ENCODE assay signal across 9 cellular contexts in genomic region chr19:13526552-13526951, GRCh38. TPM values are rescaled to one million over a fixed set of nuclear protein-coding genes. Genes with fewer than 3 reads are reported as not detected.
A peak's percentile ranks its signal among the peaks of the same experiment; 100 is the strongest.
DNase-seq lines count a peak whose midpoint lies in the region; ATAC-seq and TF ChIP-seq lines count a peak whose summit lies in the region.
"Had no signal": no experiment of that assay in that cellular context is flagged by ENCODE, and none has a peak within 500 bp of the region (broad histone marks: within the 10 kb centered on the region; RNA-seq: fewer than 3 reads in every experiment).

No MANE protein-coding gene starts in this region.

- CTCF ChIA-PET in MCF 10A (lab: Yijun Ruan, JAX): no interaction called here

- no peaks in the 10 kb centered on the region for H3K27me3 ChIP-seq in breast epithelium
- no peaks in the 10 kb centered on the region for H3K27me3 ChIP-seq in body of pancreas

- peaks cover 12% of the 10 kb centered on the region for H3K27me3 Mint-ChIP-seq in MCF 10A (ENCODE audit: insufficient read depth, unreplicated experiment)
- H3K27me3 Mint-ChIP-seq in activated naive CD8-positive, alpha-beta T cell treated with anti-CD3 and anti-CD28 coated beads for 36 hours: peaks cover 63% of the 10 kb centered on the region

- H3K36me3 Mint-ChIP-seq in MCF 10A (ENCODE audit: insufficient read depth, unreplicated experiment): no peaks in the 10 kb centered on the region
- H3K36me3 Mint-ChIP-seq in activated naive CD8-positive, alpha-beta T cell treated with anti-CD3 and anti-CD28 coated beads for 36 hours: no peaks in the 10 kb centered on the region
- H3K36me3 Mint-ChIP-seq: stimulated activated effector memory CD8-positive, alpha-beta T cell treated with anti-CD3 and anti-CD28 coated beads, Interleukin-12 subunit alpha, Interleukin-12 subunit beta, amount 100 ng/mL, for 72 hours had no signal

- peaks cover 8% of the 10 kb centered on the region for H3K9me3 Mint-ChIP-seq in MCF 10A (ENCODE audit: unreplicated experiment)
- H3K9me3 Mint-ChIP-seq in activated naive CD8-positive, alpha-beta T cell treated with anti-CD3 and anti-CD28 coated beads for 36 hours: peaks cover 6% of the 10 kb centered on the region

- H3K36me3 ChIP-seq in breast epithelium (no peaks in the 10 kb centered on the region), body of pancreas (replicated peaks in 1 of 2; ENCODE audit: insufficient read depth in 1 of 2, low read depth in 2 of 2) (no peaks in the 10 kb centered on the region)

- H3K27ac ChIP-seq in breast epithelium (no peak overlapping the region), body of pancreas (no peak overlapping the region)

- no peak overlapping the region for H3K27ac Mint-ChIP-seq in MCF 10A (ENCODE audit: low read depth, unreplicated experiment)
- no peak overlapping the region for H3K27ac Mint-ChIP-seq in activated naive CD8-positive, alpha-beta T cell treated with anti-CD3 and anti-CD28 coated beads for 36 hours
- H3K27ac Mint-ChIP-seq: stimulated activated effector memory CD8-positive, alpha-beta T cell treated with anti-CD3 and anti-CD28 coated beads, Interleukin-12 subunit alpha, Interleukin-12 subunit beta, amount 100 ng/mL, for 72 hours had no signal

- POLR2A ChIA-PET in MCF 10A (lab: Yijun Ruan, JAX): no interaction called here

- TF ChIP-seq POLR2A in breast epithelium (IDR thresholded peaks at IDR 0.05) (no peak), body of pancreas (IDR thresholded peaks at IDR 0.05) (no peak)

- DNase-seq in MCF 10A (ENCODE audit: unreplicated experiment) (peak; percentile 16), breast epithelium (ENCODE audit: low spot score in 2 of 2) (no peak), retinal pigment epithelial cell (ENCODE audit: low read depth) (no peak), left ventricle myocardium superior (no peak), body of pancreas (no peak), posterior cingulate gyrus (no peak)
- DNase-seq in Jurkat, Clone E6-1 (ENCODE audit: low read depth, low spot score): peak; percentile 10
- DNase-seq in activated naive CD8-positive, alpha-beta T cell treated with anti-CD3 and anti-CD28 coated beads for 36 hours: peak; percentile 9

- H3K4me3 Mint-ChIP-seq in MCF 10A (ENCODE audit: unreplicated experiment): no peak overlapping the region
- H3K4me3 Mint-ChIP-seq in activated naive CD8-positive, alpha-beta T cell treated with anti-CD3 and anti-CD28 coated beads for 36 hours: no peak overlapping the region
- H3K4me3 Mint-ChIP-seq: stimulated activated effector memory CD8-positive, alpha-beta T cell treated with anti-CD3 and anti-CD28 coated beads, Interleukin-12 subunit alpha, Interleukin-12 subunit beta, amount 100 ng/mL, for 72 hours had no signal

- peaks cover 1 to 5% of the 10 kb centered on the region in 2 donors for H3K9me3 ChIP-seq in breast epithelium
- H3K9me3 ChIP-seq in body of pancreas: no peaks in the 10 kb centered on the region

- peak; percentile 32 for TF ChIP-seq CTCF in MCF 10A (IDR thresholded peaks at IDR 0.05; ENCODE audit: unreplicated experiment)
- no peak for TF ChIP-seq CTCF in breast epithelium (IDR thresholded peaks at IDR 0.05)
- peak; percentile 36 for TF ChIP-seq CTCF in retinal pigment epithelial cell (conservative IDR thresholded peaks at IDR 0.05; ENCODE audit: low read depth, low read length)
- no peak for TF ChIP-seq CTCF in body of pancreas (IDR thresholded peaks at IDR 0.05)

- no TSS peak for BruUV-seq in MCF 10A (replicated peaks; lab: Mats Ljungman, UMichigan)

- H3K4me1 ChIP-seq in breast epithelium (no peaks in the 10 kb centered on the region), body of pancreas (no peaks in the 10 kb centered on the region)

- H3K4me3 ChIP-seq in breast epithelium (no peak overlapping the region), retinal pigment epithelial cell (ENCODE audit: low read length) (no peak overlapping the region), body of pancreas (no peak overlapping the region)
- H3K4me3 ChIP-seq in Jurkat, Clone E6-1 (ENCODE audit: low read length): no peak overlapping the region

- intact Hi-C loops in MCF 10A (cut with micrococcal nuclease): no loop called here
- intact Hi-C loops in breast epithelium (cut with DNase I; ENCODE audit: low total_unique reads): no loop called here
- intact Hi-C loops in left ventricle myocardium superior (cut with micrococcal nuclease): no loop called here
- intact Hi-C loops in body of pancreas (cut with DNase I): no loop called here
- intact Hi-C loops in posterior cingulate gyrus (cut with DNase I): no loop called here

- no peaks in the 10 kb centered on the region for H3K4me1 Mint-ChIP-seq in MCF 10A (ENCODE audit: insufficient read depth, unreplicated experiment)
- no peaks in the 10 kb centered on the region for H3K4me1 Mint-ChIP-seq in activated naive CD8-positive, alpha-beta T cell treated with anti-CD3 and anti-CD28 coated beads for 36 hours
- H3K4me1 Mint-ChIP-seq: stimulated activated effector memory CD8-positive, alpha-beta T cell treated with anti-CD3 and anti-CD28 coated beads, Interleukin-12 subunit alpha, Interleukin-12 subunit beta, amount 100 ng/mL, for 72 hours had no signal

- ATAC-seq in left ventricle myocardium superior (no peak), body of pancreas (no peak)
- ATAC-seq: stimulated activated effector memory CD8-positive, alpha-beta T cell treated with anti-CD3 and anti-CD28 coated beads, Interleukin-12 subunit alpha, Interleukin-12 subunit beta, amount 100 ng/mL, for 72 hours had no signal

- 3 to 6% methylated on average over 2 of the region's 2 CpGs for WGBS in body of pancreas, 2 donors

RNA-seq across cellular contexts. Expression of gene CACNA1A, which starts 20.3 kb away (rescaled TPM):
- total RNA-seq in MCF 10A (2022) (0.27 TPM in 1 of 2 replicates, not detected in the other), breast epithelium (1 to 10 TPM in 1 of 3 donors, under 1 TPM in 2; 0.16 to 1.0 (median 0.33) TPM), left ventricle myocardium superior (0.42 TPM), body of pancreas (1 to 10 TPM; 6.7 to 7.6 TPM)
- 0.37 TPM for polyA plus RNA-seq in Jurkat, Clone E6-1 (2012; ENCODE audit: insufficient read depth, insufficient read length)
- total RNA-seq in activated naive CD8-positive, alpha-beta T cell treated with anti-CD3 and anti-CD28 coated beads for 36 hours: under 1 TPM; 0.47 to 0.54 TPM

Comparison
In these comparisons a context has a peak if more than half of its experiments do, and no peak if none do; other contexts are left out.
1. DNase-seq: peak in MCF 10A (single experiment), Jurkat, Clone E6-1 (single experiment) and activated naive CD8-positive, alpha-beta T cell treated with anti-CD3 and anti-CD28 coated beads for 36 hours (single experiment); none in breast epithelium (0 of 2), retinal pigment epithelial cell (single experiment), left ventricle myocardium superior (single experiment), body of pancreas (0 of 4) and posterior cingulate gyrus (0 of 10).
2. CTCF ChIP-seq: peak in MCF 10A (single experiment) and retinal pigment epithelial cell (single experiment); none in breast epithelium (0 of 3) and body of pancreas (0 of 7).